Comparison of ENCODE assay signal across 6 cellular contexts in genomic region chr16:668519-669171, GRCh38. TPM values are rescaled to one million over a fixed set of nuclear protein-coding genes. Genes with fewer than 3 reads are reported as not detected.
A peak's percentile ranks its signal among the peaks of the same experiment; 100 is the strongest.
DNase-seq lines count a peak whose midpoint lies in the region; TF ChIP-seq lines count a peak whose summit lies in the region.

No MANE protein-coding gene starts in this region.

- H3K9me3 ChIP-seq in breast epithelium = no peaks in the 10 kb centered on the region
- no peaks in the 10 kb centered on the region for H3K9me3 ChIP-seq in neural progenitor cell (ENCODE audit: low read depth)

- H4K20me1 ChIP-seq in neural progenitor cell (ENCODE audit: low read depth) = peaks cover 23% of the 10 kb centered on the region

- H3F3A ChIP-seq in neural progenitor cell (ENCODE audit: low read depth) = peaks cover 7% of the 10 kb centered on the region

- no peak overlapping the region for H2AFZ ChIP-seq in neural progenitor cell (replicated peaks)

- TF ChIP-seq POLR2A in breast epithelium (IDR thresholded peaks at IDR 0.05) = no peak

- H3K9ac ChIP-seq in neural progenitor cell = peak overlapping the region; percentile 73

- H3K27me3 Mint-ChIP-seq in neural progenitor cell (ENCODE audit: insufficient read depth, low read depth) = peaks cover 2% of the 10 kb centered on the region

- H3K27ac Mint-ChIP-seq in neural progenitor cell = no peak overlapping the region

- H3K4me3 ChIP-seq in breast epithelium (peak overlapping the region; percentile 90 to 97 (median 93)), neural progenitor cell (peak overlapping the region; percentile 89)

- peak overlapping the region; percentile 90 for H3K4me2 ChIP-seq in neural progenitor cell

- no peaks in the 10 kb centered on the region for H3K36me3 Mint-ChIP-seq in neural progenitor cell

- peaks cover 15% of the 10 kb centered on the region for H3K79me2 ChIP-seq in neural progenitor cell (ENCODE audit: low read depth)

- peaks cover 0 to 5% of the 10 kb centered on the region in 2 donors for H3K4me1 ChIP-seq in breast epithelium
- peaks cover 8% of the 10 kb centered on the region for H3K4me1 ChIP-seq in neural progenitor cell

- peak; percentile 51 for DNase-seq in DMS53 (lab: John Stamatoyannopoulos, UW)
- no peak for DNase-seq in DMS53 treated with DMSO at 0.1 percent for 48 hours (lab: John Stamatoyannopoulos, UW; ENCODE audit: unreplicated experiment)
- DNase-seq in breast epithelium (ENCODE audit: low spot score in 2 of 2) = no peak
- peak; percentile 53 for DNase-seq in neural progenitor cell (ENCODE audit: low spot score)
- DNase-seq in GM19240 (ENCODE audit: insufficient read length, low spot score) = no peak
- DNase-seq in NCI-H1417 (lab: John Stamatoyannopoulos, UW) = no peak

- H3K27me3 ChIP-seq in breast epithelium (no peaks in the 10 kb centered on the region), neural progenitor cell (no peaks in the 10 kb centered on the region)

- TF ChIP-seq CTCF in breast epithelium (IDR thresholded peaks at IDR 0.05) = no peak
- TF ChIP-seq CTCF in neural progenitor cell (IDR thresholded peaks at IDR 0.05) = no peak

- H3K4me1 Mint-ChIP-seq in neural progenitor cell = peaks cover 3% of the 10 kb centered on the region

- intact Hi-C loops in breast epithelium (cut with DNase I; ENCODE audit: low total_unique reads) = loop anchor here (1.0 kb wide), 1 partner anchor 22 kb away; the partner anchor contains the start of gene WDR24

- H3K36me3 ChIP-seq in breast epithelium (peaks cover 10% of the 10 kb centered on the region), neural progenitor cell (no peaks in the 10 kb centered on the region)

- H3K27ac ChIP-seq in breast epithelium (peak overlapping the region; percentile 87), neural progenitor cell (no peak overlapping the region)

- H3K4me3 Mint-ChIP-seq in neural progenitor cell = peak overlapping the region; percentile 84

- no peaks in the 10 kb centered on the region for H3K9me3 Mint-ChIP-seq in neural progenitor cell

RNA-seq across cellular contexts. Expression of gene RHOT2, which starts 0.7 kb away (rescaled TPM):
- total RNA-seq in breast epithelium (10 to 100 TPM; 39.4 to 90.8 (median 66.9) TPM), neural progenitor cell (ENCODE audit: low replicate concordance) (34.0 and 138 TPM in 2 replicates)

RNA-seq across cellular contexts. Expression of gene RHBDL1, which starts 6.8 kb away (rescaled TPM):
- total RNA-seq in breast epithelium (1 to 10 TPM in 2 of 3 donors, under 1 TPM in 1; 0.48 to 2.3 (median 1.0) TPM), neural progenitor cell (ENCODE audit: low replicate concordance) (0.28 and 5.3 TPM in 2 replicates)

RNA-seq across cellular contexts. Expression of gene STUB1, which starts 11.6 kb away (rescaled TPM):
- total RNA-seq in breast epithelium (100 to 1,000 TPM; 127 to 184 (median 175) TPM), neural progenitor cell (ENCODE audit: low replicate concordance) (27.0 and 79.5 TPM in 2 replicates)

RNA-seq across cellular contexts. Expression of gene JMJD8, which starts 15.5 kb away (rescaled TPM):
- 10 to 100 TPM; 67.2 to 83.4 (median 67.5) TPM for total RNA-seq in breast epithelium
- total RNA-seq in neural progenitor cell (ENCODE audit: low replicate concordance) = 32.1 and 54.8 TPM in 2 replicates

RNA-seq across cellular contexts. Expression of gene WDR90, which starts 19.5 kb away (rescaled TPM):
- 10 to 100 TPM in 2 of 3 donors, 1 to 10 TPM in 1; 9.6 to 26.9 (median 22.7) TPM for total RNA-seq in breast epithelium
- 9.3 and 33.4 TPM in 2 replicates for total RNA-seq in neural progenitor cell (ENCODE audit: low replicate concordance)

Comparison
In these comparisons a context has a peak if more than half of its experiments do, and no peak if none do; other contexts are left out.
1. DNase-seq: peak in DMS53 (single experiment) and neural progenitor cell (single experiment); none in DMS53 treated with DMSO at 0.1 percent for 48 hours (single experiment), breast epithelium (0 of 2), GM19240 (single experiment) and NCI-H1417 (0 of 3).